Comparison of ENCODE assay signal across 21 cellular contexts in the genomic region with DNA sequence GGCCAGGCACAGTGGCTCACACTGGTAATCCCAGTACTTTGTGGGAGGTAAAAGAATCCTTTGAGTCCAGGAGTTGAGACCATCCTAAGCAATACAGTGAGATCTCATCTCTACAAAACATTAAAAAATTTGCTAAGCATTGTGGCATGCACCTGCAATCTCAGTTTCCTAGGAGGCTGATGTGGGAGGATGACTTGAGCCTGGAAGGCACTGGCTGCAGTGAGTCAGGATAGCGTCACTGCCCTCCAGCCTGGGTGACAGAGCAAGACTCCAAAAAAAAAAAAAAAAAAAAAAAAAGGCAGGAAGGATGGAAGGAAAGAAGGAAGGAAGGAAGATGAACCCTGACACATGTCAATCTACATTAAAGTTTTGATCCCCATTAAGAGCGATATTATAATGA.
A peak's percentile ranks its signal among the peaks of the same experiment; 100 is the strongest.
DNase-seq lines count a peak whose midpoint lies in the region; ATAC-seq, FAIRE-seq and TF ChIP-seq lines count a peak whose summit lies in the region.
"Had no signal": no experiment of that assay in that cellular context is flagged by ENCODE, and none has a peak within 500 bp of the region (broad histone marks: within the 10 kb centered on the region; RNA-seq: fewer than 3 reads in every experiment).

No MANE protein-coding gene starts in this region.

- H4K20me1 ChIP-seq in hepatocyte (ENCODE audit: insufficient read depth, poor library complexity, severe bottlenecking), result no peaks in the 10 kb centered on the region

- no peaks in the 10 kb centered on the region for H3K36me3 ChIP-seq in hepatocyte (replicated peaks; ENCODE audit: insufficient read depth, low read depth)
- H3K36me3 ChIP-seq: esophagus squamous epithelium, WERI-Rb-1 had no signal

- H3K4me1 ChIP-seq in A549 (no peaks in the 10 kb centered on the region), hepatocyte (ENCODE audit: insufficient read depth) (no peaks in the 10 kb centered on the region)
- H3K4me1 ChIP-seq: esophagus squamous epithelium had no signal

- H3K27me3 ChIP-seq in hepatocyte, result no peaks in the 10 kb centered on the region
- H3K27me3 ChIP-seq: esophagus squamous epithelium had no signal

- H2AFZ ChIP-seq in hepatocyte, result no peak overlapping the region

- no peaks in the 10 kb centered on the region for H3K9me2 ChIP-seq in hepatocyte (replicated peaks; ENCODE audit: insufficient read depth)

- H3K27ac ChIP-seq in A549, result no peak overlapping the region
- no peak overlapping the region for H3K27ac ChIP-seq in caudate nucleus (ENCODE audit: low read depth, low read length)
- H3K27ac ChIP-seq in hepatocyte, result no peak overlapping the region
- H3K27ac ChIP-seq: esophagus squamous epithelium, WERI-Rb-1 had no signal

- H3K4me3 ChIP-seq in A549 (no peak overlapping the region), hepatocyte (no peak overlapping the region)
- H3K4me3 ChIP-seq: esophagus squamous epithelium had no signal

- CTCF ChIA-PET in A549 (lab: Yijun Ruan, JAX), result no interaction called here

- DNase-seq in A549 (ENCODE audit: low read depth in 1 of 2, low spot score in 1 of 2) (peak in 1 of 2 experiments; percentile 27), LHCN-M2 (ENCODE audit: low read depth) (peak; percentile 30), T1000 (lab: John Stamatoyannopoulos, UW) (peak; percentile 47), glomerular visceral epithelial cell (ENCODE audit: extremely low spot score) (peak; percentile 65), GM12892 (ENCODE audit: insufficient read length) (no peak), NCI-H1105 treated with DMSO at 0.1 percent for 48 hours (lab: John Stamatoyannopoulos, UW) (no peak), caudate nucleus (lab: John Stamatoyannopoulos, UW) (no peak), hepatocyte (ENCODE audit: low spot score) (no peak)
- DNase-seq: activated CD4-positive, alpha-beta T cell treated with anti-CD3 and anti-CD28 coated beads, Interleukin-2, amount 10 ng/mL, durations not matched to agents 7 days and 5 days; DND-41; effector memory CD8-positive, alpha-beta T cell; esophagus squamous epithelium; H9; natural killer cell; NCI-H1694; NCI-H2171 treated with DMSO at 0.1 percent for 48 hours; stimulated activated CD4-positive, alpha-beta T cell treated with anti-CD3 and anti-CD28 coated beads, Interleukin-2, amount 100 ng/mL, for 48 hours; stimulated activated naive CD4-positive, alpha-beta T cell treated with Interleukin-2 at 50 U/mL for 16 hours; T-helper 17 cell; WERI-Rb-1 had no signal

- TF ChIP-seq RAD21 in A549 (conservative IDR thresholded peaks at IDR 0.05 in 1 of 2, IDR thresholded peaks at IDR 0.05 in 1 of 2), result no peak

- H3K9me3 ChIP-seq in A549, result no peaks in the 10 kb centered on the region
- H3K9me3 ChIP-seq in hepatocyte (ENCODE audit: low read depth), result no peaks in the 10 kb centered on the region
- H3K9me3 ChIP-seq: esophagus squamous epithelium had no signal

- POLR2A ChIA-PET in A549 (lab: Yijun Ruan, JAX), result no interaction called here

- no peak for TF ChIP-seq CTCF in A549 (IDR thresholded peaks at IDR 0.05)
- no peak for TF ChIP-seq CTCF in hepatocyte (IDR thresholded peaks at IDR 0.05; ENCODE audit: poor library complexity)

- WGBS in A549 (ENCODE audit: missing lambda C conversion rate), result 14% methylated on average over 2 of the region's 2 CpGs
- 83% methylated on average over 2 of the region's 2 CpGs for WGBS in hepatocyte (ENCODE audit: low lambda C conversion rate, missing lambda C conversion rate)

- H3K4me2 ChIP-seq in A549, result no peak overlapping the region
- H3K4me2 ChIP-seq in hepatocyte, result no peak overlapping the region

- FAIRE-seq in A549 (lab: Jason Lieb, UNC), result no peak
- FAIRE-seq in GM12892 (lab: Jason Lieb, UNC), result no peak

- peak; percentile 39 to 40; a peak in 2 of 6 replicates for ATAC-seq in A549
- ATAC-seq: effector memory CD8-positive, alpha-beta T cell; left lobe of liver; natural killer cell; T-helper 17 cell had no signal

- no peak for TF ChIP-seq EP300 in A549 (IDR thresholded peaks at IDR 0.05)

- TF ChIP-seq POLR2A in A549 (IDR thresholded peaks at IDR 0.05; ENCODE audit: low read length) (no peak), GM12892 (IDR thresholded peaks at IDR 0.05; ENCODE audit: low read depth, low read length) (no peak)

- no peaks in the 10 kb centered on the region for H3K79me2 ChIP-seq in hepatocyte

TF ChIP-seq in A549, 52 proteins besides CTCF, POLR2A, EP300 and RAD21:
- TF ChIP-seq RCOR1 (IDR thresholded peaks at IDR 0.05; ENCODE audit: low read depth, low read length), result no peak
- TF ChIP-seq, protein P1, sequence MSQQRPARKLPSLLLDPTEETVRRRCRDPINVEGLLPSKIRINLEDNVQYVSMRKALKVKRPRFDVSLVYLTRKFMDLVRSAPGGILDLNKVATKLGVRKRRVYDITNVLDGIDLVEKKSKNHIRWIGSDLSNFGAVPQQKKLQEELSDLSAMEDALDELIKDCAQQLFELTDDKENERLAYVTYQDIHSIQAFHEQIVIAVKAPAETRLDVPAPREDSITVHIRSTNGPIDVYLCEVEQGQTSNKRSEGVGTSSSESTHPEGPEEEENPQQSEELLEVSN (IDR thresholded peaks at IDR 0.05; ENCODE audit: borderline replicate concordance, low read depth), result no peak
- TF ChIP-seq, protein P2, sequence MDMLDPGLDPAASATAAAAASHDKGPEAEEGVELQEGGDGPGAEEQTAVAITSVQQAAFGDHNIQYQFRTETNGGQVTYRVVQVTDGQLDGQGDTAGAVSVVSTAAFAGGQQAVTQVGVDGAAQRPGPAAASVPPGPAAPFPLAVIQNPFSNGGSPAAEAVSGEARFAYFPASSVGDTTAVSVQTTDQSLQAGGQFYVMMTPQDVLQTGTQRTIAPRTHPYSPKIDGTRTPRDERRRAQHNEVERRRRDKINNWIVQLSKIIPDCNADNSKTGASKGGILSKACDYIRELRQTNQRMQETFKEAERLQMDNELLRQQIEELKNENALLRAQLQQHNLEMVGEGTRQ (IDR thresholded peaks at IDR 0.05), result no peak
- TF ChIP-seq CEBPB (IDR thresholded peaks at IDR 0.05), result no peak
- TF ChIP-seq PHF8 (IDR thresholded peaks at IDR 0.05; ENCODE audit: borderline replicate concordance, low read depth), result no peak
- TF ChIP-seq, protein P3, sequence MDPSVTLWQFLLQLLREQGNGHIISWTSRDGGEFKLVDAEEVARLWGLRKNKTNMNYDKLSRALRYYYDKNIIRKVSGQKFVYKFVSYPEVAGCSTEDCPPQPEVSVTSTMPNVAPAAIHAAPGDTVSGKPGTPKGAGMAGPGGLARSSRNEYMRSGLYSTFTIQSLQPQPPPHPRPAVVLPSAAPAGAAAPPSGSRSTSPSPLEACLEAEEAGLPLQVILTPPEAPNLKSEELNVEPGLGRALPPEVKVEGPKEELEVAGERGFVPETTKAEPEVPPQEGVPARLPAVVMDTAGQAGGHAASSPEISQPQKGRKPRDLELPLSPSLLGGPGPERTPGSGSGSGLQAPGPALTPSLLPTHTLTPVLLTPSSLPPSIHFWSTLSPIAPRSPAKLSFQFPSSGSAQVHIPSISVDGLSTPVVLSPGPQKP (IDR thresholded peaks at IDR 0.05; ENCODE audit: low read depth, low read length), result no peak
- no peak for TF ChIP-seq RARB (CRISPR knock-in tag; IDR thresholded peaks at IDR 0.05)
- TF ChIP-seq HOXB13 (CRISPR knock-in tag; IDR thresholded peaks at IDR 0.05; ENCODE audit: low read depth), result no peak

Comparison
In these comparisons a context has a peak if more than half of its experiments do, and no peak if none do; other contexts are left out.
1. DNase-seq: peak in LHCN-M2 (single experiment), T1000 (single experiment) and glomerular visceral epithelial cell (single experiment); none in GM12892 (single experiment), NCI-H1105 treated with DMSO at 0.1 percent for 48 hours (single experiment), caudate nucleus (0 of 61) and hepatocyte (single experiment).